In genomic region chr18:75200644-75201272, GRCh38 we compare ENCODE assay signal across 1 cellular context.
TF ChIP-seq lines count a peak whose summit lies in the region.

No MANE protein-coding gene starts in this region.

TF ChIP-seq in WTC11, 78 proteins besides CTCF, POLR2A, EP300 and RAD21 (continued from another document):
- TF ChIP-seq, protein P1, sequence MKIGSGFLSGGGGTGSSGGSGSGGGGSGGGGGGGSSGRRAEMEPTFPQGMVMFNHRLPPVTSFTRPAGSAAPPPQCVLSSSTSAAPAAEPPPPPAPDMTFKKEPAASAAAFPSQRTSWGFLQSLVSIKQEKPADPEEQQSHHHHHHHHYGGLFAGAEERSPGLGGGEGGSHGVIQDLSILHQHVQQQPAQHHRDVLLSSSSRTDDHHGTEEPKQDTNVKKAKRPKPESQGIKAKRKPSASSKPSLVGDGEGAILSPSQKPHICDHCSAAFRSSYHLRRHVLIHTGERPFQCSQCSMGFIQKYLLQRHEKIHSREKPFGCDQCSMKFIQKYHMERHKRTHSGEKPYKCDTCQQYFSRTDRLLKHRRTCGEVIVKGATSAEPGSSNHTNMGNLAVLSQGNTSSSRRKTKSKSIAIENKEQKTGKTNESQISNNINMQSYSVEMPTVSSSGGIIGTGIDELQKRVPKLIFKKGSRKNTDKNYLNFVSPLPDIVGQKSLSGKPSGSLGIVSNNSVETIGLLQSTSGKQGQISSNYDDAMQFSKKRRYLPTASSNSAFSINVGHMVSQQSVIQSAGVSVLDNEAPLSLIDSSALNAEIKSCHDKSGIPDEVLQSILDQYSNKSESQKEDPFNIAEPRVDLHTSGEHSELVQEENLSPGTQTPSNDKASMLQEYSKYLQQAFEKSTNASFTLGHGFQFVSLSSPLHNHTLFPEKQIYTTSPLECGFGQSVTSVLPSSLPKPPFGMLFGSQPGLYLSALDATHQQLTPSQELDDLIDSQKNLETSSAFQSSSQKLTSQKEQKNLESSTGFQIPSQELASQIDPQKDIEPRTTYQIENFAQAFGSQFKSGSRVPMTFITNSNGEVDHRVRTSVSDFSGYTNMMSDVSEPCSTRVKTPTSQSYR (CRISPR knock-in tag; IDR thresholded peaks at IDR 0.05): no peak
- no peak for TF ChIP-seq RELA (CRISPR knock-in tag; IDR thresholded peaks at IDR 0.05; ENCODE audit: borderline replicate concordance)
- TF ChIP-seq, protein P2, sequence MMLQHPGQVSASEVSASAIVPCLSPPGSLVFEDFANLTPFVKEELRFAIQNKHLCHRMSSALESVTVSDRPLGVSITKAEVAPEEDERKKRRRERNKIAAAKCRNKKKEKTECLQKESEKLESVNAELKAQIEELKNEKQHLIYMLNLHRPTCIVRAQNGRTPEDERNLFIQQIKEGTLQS (CRISPR knock-in tag; conservative IDR thresholded peaks at IDR 0.05): no peak
